In genomic region chr14:36207500-36207899, GRCh38 we compare ENCODE assay signal across 10 cellular contexts. TPM values are rescaled to one million over a fixed set of nuclear protein-coding genes. Genes with fewer than 3 reads are reported as not detected.
A peak's percentile ranks its signal among the peaks of the same experiment; 100 is the strongest.
DNase-seq lines count a peak whose midpoint lies in the region; ATAC-seq and TF ChIP-seq lines count a peak whose summit lies in the region.
"Had no signal": no experiment of that assay in that cellular context is flagged by ENCODE, and none has a peak within 500 bp of the region (broad histone marks: within the 10 kb centered on the region; RNA-seq: fewer than 3 reads in every experiment).

No MANE protein-coding gene starts in this region.

- no peaks in the 10 kb centered on the region for H3K4me1 ChIP-seq in HEK293 (ENCODE audit: control insufficient read depth, insufficient read depth, low read length)
- no peaks in the 10 kb centered on the region for H3K4me1 ChIP-seq in PC-3 (ENCODE audit: insufficient read depth, low read length)
- no peaks in the 10 kb centered on the region for H3K4me1 ChIP-seq in foreskin keratinocyte

- intact Hi-C loops in PC-3 (cut with micrococcal nuclease): loop anchor here (1.0 to 5.0 kb wide), 7 partner anchors 70 to 395 kb away; no protein-coding TSS in a partner anchor

- CTCF ChIA-PET in AG04450 (lab: Charles Lee) (interaction anchor here (1.0 to 5.7 kb wide), 2 partner anchors 21 to 166 kb away, joined by 3 to 39 read pairs; no protein-coding TSS in a partner anchor), HEK293 (lab: Yijun Ruan, JAX) (interaction anchor here (0.6 to 1.7 kb wide), 7 partner anchors 78 to 950 kb away, joined by 3 to 4 read pairs (median 3); no protein-coding TSS in a partner anchor), PC-3 (lab: Charles Lee) (interaction anchor here (0.5 kb wide), 1 partner anchor 398 kb away, joined by 8 read pairs; no protein-coding TSS in a partner anchor)

- no peak overlapping the region for H3K9ac ChIP-seq in PC-3 (ENCODE audit: low read length)

- ATAC-seq in PC-3 (peak; percentile 85), foreskin keratinocyte (no peak)

- H3K9me2 ChIP-seq in PC-3 (replicated peaks; ENCODE audit: low read length): no peaks in the 10 kb centered on the region

- no TSS peak for BruUV-seq in PC-3 (replicated peaks; lab: Mats Ljungman, UMichigan)

- H2AFZ ChIP-seq in PC-3 (ENCODE audit: low read length): no peak overlapping the region

- H3K36me3 ChIP-seq in HEK293 (ENCODE audit: control insufficient read depth in 2 of 2, insufficient read depth in 1 of 2, low read length in 2 of 2) (no peaks in the 10 kb centered on the region), PC-3 (ENCODE audit: low read depth, low read length) (no peaks in the 10 kb centered on the region)

- TF ChIP-seq CTCF in AG04450 (IDR thresholded peaks at IDR 0.05; ENCODE audit: low read depth, low read length) (peak; percentile 53), HEK293 (tag by site-specific recombination; IDR thresholded peaks at IDR 0.05) (0 out of 2 replicates have a peak, but pooled peaks have one; percentile 17), PC-3 (conservative IDR thresholded peaks at IDR 0.05; ENCODE audit: low read depth, low read length) (peak; percentile 75), foreskin keratinocyte (conservative IDR thresholded peaks at IDR 0.05) (peak; percentile 58)

- no peaks in the 10 kb centered on the region for H3K9me3 ChIP-seq in AG04450 (ENCODE audit: control insufficient read depth, insufficient read depth, low read length)
- H3K9me3 ChIP-seq in HEK293 (ENCODE audit: control insufficient read depth, insufficient read depth, low read depth, low read length): no peaks in the 10 kb centered on the region
- peaks cover 10% of the 10 kb centered on the region; the same call in 1 of the 2 replicates for H3K9me3 ChIP-seq in PC-3 (ENCODE audit: low read length)

- H3K4me3 ChIP-seq in AG04450 (ENCODE audit: low read depth, low read length) (no peak overlapping the region), HEK293 (ENCODE audit: low read depth, low read length) (no peak overlapping the region), PC-3 (ENCODE audit: low read length) (no peak overlapping the region)

- H3K27me3 ChIP-seq in AG04450 (ENCODE audit: control insufficient read depth, insufficient read depth, low read length) (no peaks in the 10 kb centered on the region), PC-3 (ENCODE audit: low read length) (peaks cover 44% of the 10 kb centered on the region), foreskin keratinocyte (peaks cover 4% of the 10 kb centered on the region)

- DNase-seq in AG04450 (ENCODE audit: low read depth, low spot score) (no peak), PC-3 (peak; percentile 51), foreskin keratinocyte (no peak), NCI-H128 (lab: John Stamatoyannopoulos, UW; ENCODE audit: unreplicated experiment) (no peak), HK-2 (ENCODE audit: unreplicated experiment) (no peak)
- DNase-seq in stimulated activated CD4-positive, alpha-beta T cell treated with anti-CD3 and anti-CD28 coated beads, Interleukin-4, amount 100 ng/mL, for 1 hour: no peak
- DNase-seq in effector CD4-positive, alpha-beta T cell: no peak
- DNase-seq: effector memory CD4-positive, alpha-beta T cell had no signal

- POLR2A ChIA-PET in AG04450 (lab: Yijun Ruan, JAX): no interaction called here
- POLR2A ChIA-PET in HEK293 (lab: Yijun Ruan, JAX): no interaction called here
- POLR2A ChIA-PET in PC-3 (lab: Charles Lee; ENCODE audit: unreplicated experiment): no interaction called here

- no peak overlapping the region for H3K4me2 ChIP-seq in PC-3 (ENCODE audit: low read length)

- no peak overlapping the region for H3K27ac ChIP-seq in AG04450 (ENCODE audit: low read depth, low read length)
- no peak overlapping the region for H3K27ac ChIP-seq in HEK293 (ENCODE audit: extremely low read depth, low read depth, low read length)
- H3K27ac ChIP-seq in PC-3 (ENCODE audit: low read length): no peak overlapping the region
- no peak overlapping the region for H3K27ac ChIP-seq in foreskin keratinocyte

- no peaks in the 10 kb centered on the region for H3F3A ChIP-seq in PC-3 (ENCODE audit: low read length, unreplicated experiment)

- no peaks in the 10 kb centered on the region for H3K79me2 ChIP-seq in PC-3 (ENCODE audit: low read length)

- no peaks in the 10 kb centered on the region for H4K20me1 ChIP-seq in PC-3 (ENCODE audit: low read length)

TF ChIP-seq in HEK293, 187 proteins besides CTCF, POLR2A, EP300 and RAD21:
- TF ChIP-seq IKZF3 (tag by site-specific recombination; IDR thresholded peaks at IDR 0.05): 0 out of 2 replicates have a peak, but pooled peaks have one; percentile 19
- TF ChIP-seq FEZF1 (tag by site-specific recombination; IDR thresholded peaks at IDR 0.05): no peak
- TF ChIP-seq ZNF654 (tag by site-specific recombination; IDR thresholded peaks at IDR 0.05; ENCODE audit: low read depth): peak; percentile 36

RNA-seq across cellular contexts. Expression of gene PTCSC3, which starts 31.0 kb away (rescaled TPM):
- polyA plus RNA-seq in AG04450 (2011; rRNA removed) (not detected in 2 replicates), foreskin keratinocyte (not detected in 2 replicates)
- not detected in 2 replicates for polyA minus RNA-seq in AG04450 (2011; rRNA and poly(A)+ RNA removed)
- total RNA-seq in PC-3 (2014; rRNA removed) (not detected in 2 replicates), foreskin keratinocyte (not detected in 2 replicates)
- total RNA-seq: activated CD8-positive, alpha-beta memory T cell treated with anti-CD3 and anti-CD28 coated beads for 36 hours had no signal

Comparison
In these comparisons a context has a peak if more than half of its experiments do, and no peak if none do; other contexts are left out.
1. CTCF ChIP-seq: peak in every context shown above with its lines; median percentile 75 in PC-3; 58 in foreskin keratinocyte; 53 in AG04450; 17 in HEK293.